1 cellular context compared by ENCODE assay signal in the genomic region with DNA sequence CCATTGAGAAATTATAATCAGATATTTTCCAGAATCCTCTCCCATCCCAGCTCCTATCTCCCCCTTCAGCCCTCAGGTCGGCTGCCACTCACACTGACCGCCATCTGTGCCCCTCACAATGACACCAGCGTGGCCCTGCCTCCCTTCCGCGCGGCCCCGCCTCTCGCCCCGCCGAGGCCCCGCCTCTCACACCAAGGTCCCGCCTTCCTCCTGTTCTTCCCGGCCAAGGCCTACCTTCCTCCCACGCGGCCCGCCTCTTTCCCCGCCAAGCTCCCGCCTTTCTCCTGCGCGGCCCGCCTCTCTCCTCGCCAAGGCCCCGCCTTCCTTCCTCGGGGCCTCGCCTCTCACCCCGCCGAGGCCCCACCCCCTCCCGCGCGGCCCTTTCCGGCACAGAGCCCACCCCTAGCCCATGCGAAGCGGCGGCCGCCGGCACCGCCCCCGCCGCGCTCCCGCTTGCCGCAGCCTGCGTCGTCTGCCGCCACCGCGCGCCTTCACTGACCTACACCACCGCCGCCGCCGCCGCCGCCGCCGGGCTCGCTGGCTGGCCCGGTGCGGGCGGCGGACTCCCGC.
A peak's percentile ranks its signal among the peaks of the same experiment; 100 is the strongest.
TF ChIP-seq lines count a peak whose summit lies in the region.

A gene (plus strand): TSS at position 410 of the 570 bp plus-strand sequence. CDS start 261 bp downstream, outside the sequence.

TF ChIP-seq in K562, 482 proteins besides CTCF, POLR2A, EP300 and RAD21 (continued from another document and continues in another):
- TF ChIP-seq, protein P1, sequence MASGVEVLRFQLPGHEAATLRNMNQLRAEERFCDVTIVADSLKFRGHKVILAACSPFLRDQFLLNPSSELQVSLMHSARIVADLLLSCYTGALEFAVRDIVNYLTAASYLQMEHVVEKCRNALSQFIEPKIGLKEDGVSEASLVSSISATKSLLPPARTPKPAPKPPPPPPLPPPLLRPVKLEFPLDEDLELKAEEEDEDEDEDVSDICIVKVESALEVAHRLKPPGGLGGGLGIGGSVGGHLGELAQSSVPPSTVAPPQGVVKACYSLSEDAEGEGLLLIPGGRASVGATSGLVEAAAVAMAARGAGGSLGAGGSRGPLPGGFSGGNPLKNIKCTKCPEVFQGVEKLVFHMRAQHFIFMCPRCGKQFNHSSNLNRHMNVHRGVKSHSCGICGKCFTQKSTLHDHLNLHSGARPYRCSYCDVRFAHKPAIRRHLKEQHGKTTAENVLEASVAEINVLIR (CRISPR knock-in tag; IDR thresholded peaks at IDR 0.05), result no peak
- TF ChIP-seq ZNF174 (CRISPR knock-in tag; IDR thresholded peaks at IDR 0.05), result no peak
- peak; percentile 49; the same call in 1 of the 2 replicates for TF ChIP-seq KLF16 (IDR thresholded peaks at IDR 0.05)
- TF ChIP-seq ZNF699 (CRISPR knock-in tag; IDR thresholded peaks at IDR 0.05; ENCODE audit: insufficient replicate concordance), result no peak
- no peak for TF ChIP-seq MCM5 (IDR thresholded peaks at IDR 0.05; ENCODE audit: low read depth)
- no peak for TF ChIP-seq ZNF175 (CRISPR knock-in tag; IDR thresholded peaks at IDR 0.05; ENCODE audit: low read depth)
- TF ChIP-seq HCFC1 (IDR thresholded peaks at IDR 0.05; ENCODE audit: low read depth, low read length), result peak; percentile 21; the same call in 1 of the 2 replicates
- peak; percentile 54 for TF ChIP-seq CCNT2 (IDR thresholded peaks at IDR 0.05; ENCODE audit: borderline replicate concordance, extremely low read depth, insufficient read length, low read depth, low read length)
- no peak for TF ChIP-seq ZNF140 (CRISPR knock-in tag; IDR thresholded peaks at IDR 0.05)
- peak; percentile 84 for TF ChIP-seq GABPA (tag; conservative IDR thresholded peaks at IDR 0.05; ENCODE audit: low read depth)
- TF ChIP-seq TRIM28 (IDR thresholded peaks at IDR 0.05), result no peak
- no peak for TF ChIP-seq CREBBP (IDR thresholded peaks at IDR 0.05; ENCODE audit: low read depth, low read length)
- TF ChIP-seq DPF2 (IDR thresholded peaks at IDR 0.05), result peak; percentile 53; the same call in 1 of the 2 replicates
- TF ChIP-seq SP1 (CRISPR knock-in tag; IDR thresholded peaks at IDR 0.05), result peak; percentile 76; the same call in 1 of the 2 replicates
- no peak for TF ChIP-seq PTBP1 (IDR thresholded peaks at IDR 0.05; ENCODE audit: low read depth, low read length)
- TF ChIP-seq, protein P2, sequence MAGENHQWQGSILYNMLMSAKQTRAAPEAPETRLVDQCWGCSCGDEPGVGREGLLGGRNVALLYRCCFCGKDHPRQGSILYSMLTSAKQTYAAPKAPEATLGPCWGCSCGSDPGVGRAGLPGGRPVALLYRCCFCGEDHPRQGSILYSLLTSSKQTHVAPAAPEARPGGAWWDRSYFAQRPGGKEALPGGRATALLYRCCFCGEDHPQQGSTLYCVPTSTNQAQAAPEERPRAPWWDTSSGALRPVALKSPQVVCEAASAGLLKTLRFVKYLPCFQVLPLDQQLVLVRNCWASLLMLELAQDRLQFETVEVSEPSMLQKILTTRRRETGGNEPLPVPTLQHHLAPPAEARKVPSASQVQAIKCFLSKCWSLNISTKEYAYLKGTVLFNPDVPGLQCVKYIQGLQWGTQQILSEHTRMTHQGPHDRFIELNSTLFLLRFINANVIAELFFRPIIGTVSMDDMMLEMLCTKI (IDR thresholded peaks at IDR 0.05; ENCODE audit: partially characterized antibody), result no peak
- TF ChIP-seq ZFP36 (IDR thresholded peaks at IDR 0.05; ENCODE audit: low read depth, low read length, partially characterized antibody), result peak; percentile 4
- peak in 1 of 2 experiments; percentile 39; a peak in 1 of 3 replicates for TF ChIP-seq CBX3 (IDR thresholded peaks at IDR 0.05; ENCODE audit: borderline replicate concordance in 1 of 2, low read length in 2 of 2)
- no peak for TF ChIP-seq DIDO1 (tag; IDR thresholded peaks at IDR 0.05; ENCODE audit: low read depth)
- TF ChIP-seq PTRF (tag; IDR thresholded peaks at IDR 0.05), result no peak
- peak; percentile 52 for TF ChIP-seq MEIS2 (IDR thresholded peaks at IDR 0.05; ENCODE audit: partially characterized antibody)
- TF ChIP-seq GABPB2 (CRISPR knock-in tag; conservative IDR thresholded peaks at IDR 0.05), result no peak
- TF ChIP-seq, protein P3, sequence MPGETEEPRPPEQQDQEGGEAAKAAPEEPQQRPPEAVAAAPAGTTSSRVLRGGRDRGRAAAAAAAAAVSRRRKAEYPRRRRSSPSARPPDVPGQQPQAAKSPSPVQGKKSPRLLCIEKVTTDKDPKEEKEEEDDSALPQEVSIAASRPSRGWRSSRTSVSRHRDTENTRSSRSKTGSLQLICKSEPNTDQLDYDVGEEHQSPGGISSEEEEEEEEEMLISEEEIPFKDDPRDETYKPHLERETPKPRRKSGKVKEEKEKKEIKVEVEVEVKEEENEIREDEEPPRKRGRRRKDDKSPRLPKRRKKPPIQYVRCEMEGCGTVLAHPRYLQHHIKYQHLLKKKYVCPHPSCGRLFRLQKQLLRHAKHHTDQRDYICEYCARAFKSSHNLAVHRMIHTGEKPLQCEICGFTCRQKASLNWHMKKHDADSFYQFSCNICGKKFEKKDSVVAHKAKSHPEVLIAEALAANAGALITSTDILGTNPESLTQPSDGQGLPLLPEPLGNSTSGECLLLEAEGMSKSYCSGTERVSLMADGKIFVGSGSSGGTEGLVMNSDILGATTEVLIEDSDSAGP (CRISPR knock-in tag; IDR thresholded peaks at IDR 0.05), result no peak
- TF ChIP-seq, protein P4, sequence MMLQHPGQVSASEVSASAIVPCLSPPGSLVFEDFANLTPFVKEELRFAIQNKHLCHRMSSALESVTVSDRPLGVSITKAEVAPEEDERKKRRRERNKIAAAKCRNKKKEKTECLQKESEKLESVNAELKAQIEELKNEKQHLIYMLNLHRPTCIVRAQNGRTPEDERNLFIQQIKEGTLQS (IDR thresholded peaks at IDR 0.05), result no peak
- TF ChIP-seq, protein P4 (CRISPR knock-in tag; conservative IDR thresholded peaks at IDR 0.05), result no peak
- TF ChIP-seq RUNX1 (IDR thresholded peaks at IDR 0.05; ENCODE audit: low read depth), result no peak
- TF ChIP-seq, protein P5, sequence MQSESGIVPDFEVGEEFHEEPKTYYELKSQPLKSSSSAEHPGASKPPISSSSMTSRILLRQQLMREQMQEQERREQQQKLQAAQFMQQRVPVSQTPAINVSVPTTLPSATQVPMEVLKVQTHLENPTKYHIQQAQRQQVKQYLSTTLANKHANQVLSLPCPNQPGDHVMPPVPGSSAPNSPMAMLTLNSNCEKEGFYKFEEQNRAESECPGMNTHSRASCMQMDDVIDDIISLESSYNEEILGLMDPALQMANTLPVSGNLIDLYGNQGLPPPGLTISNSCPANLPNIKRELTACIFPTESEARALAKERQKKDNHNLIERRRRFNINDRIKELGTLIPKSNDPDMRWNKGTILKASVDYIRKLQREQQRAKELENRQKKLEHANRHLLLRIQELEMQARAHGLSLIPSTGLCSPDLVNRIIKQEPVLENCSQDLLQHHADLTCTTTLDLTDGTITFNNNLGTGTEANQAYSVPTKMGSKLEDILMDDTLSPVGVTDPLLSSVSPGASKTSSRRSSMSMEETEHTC (IDR thresholded peaks at IDR 0.05), result no peak
- TF ChIP-seq MCM3 (IDR thresholded peaks at IDR 0.05), result no peak
- TF ChIP-seq FOS (IDR thresholded peaks at IDR 0.05; ENCODE audit: extremely low read depth, insufficient read length), result no peak
- TF ChIP-seq MTA1 (IDR thresholded peaks at IDR 0.05; ENCODE audit: borderline replicate concordance), result no peak
- TF ChIP-seq, protein P6, sequence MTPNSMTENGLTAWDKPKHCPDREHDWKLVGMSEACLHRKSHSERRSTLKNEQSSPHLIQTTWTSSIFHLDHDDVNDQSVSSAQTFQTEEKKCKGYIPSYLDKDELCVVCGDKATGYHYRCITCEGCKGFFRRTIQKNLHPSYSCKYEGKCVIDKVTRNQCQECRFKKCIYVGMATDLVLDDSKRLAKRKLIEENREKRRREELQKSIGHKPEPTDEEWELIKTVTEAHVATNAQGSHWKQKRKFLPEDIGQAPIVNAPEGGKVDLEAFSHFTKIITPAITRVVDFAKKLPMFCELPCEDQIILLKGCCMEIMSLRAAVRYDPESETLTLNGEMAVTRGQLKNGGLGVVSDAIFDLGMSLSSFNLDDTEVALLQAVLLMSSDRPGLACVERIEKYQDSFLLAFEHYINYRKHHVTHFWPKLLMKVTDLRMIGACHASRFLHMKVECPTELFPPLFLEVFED (CRISPR knock-in tag; conservative IDR thresholded peaks at IDR 0.05), result no peak
- peak; percentile 47 for TF ChIP-seq MYC (IDR thresholded peaks at IDR 0.05; ENCODE audit: low read depth, low read length)
- no peak for TF ChIP-seq MYC (CRISPR knock-in tag; IDR thresholded peaks at IDR 0.05; ENCODE audit: borderline replicate concordance, low read depth)
- TF ChIP-seq, protein P7, sequence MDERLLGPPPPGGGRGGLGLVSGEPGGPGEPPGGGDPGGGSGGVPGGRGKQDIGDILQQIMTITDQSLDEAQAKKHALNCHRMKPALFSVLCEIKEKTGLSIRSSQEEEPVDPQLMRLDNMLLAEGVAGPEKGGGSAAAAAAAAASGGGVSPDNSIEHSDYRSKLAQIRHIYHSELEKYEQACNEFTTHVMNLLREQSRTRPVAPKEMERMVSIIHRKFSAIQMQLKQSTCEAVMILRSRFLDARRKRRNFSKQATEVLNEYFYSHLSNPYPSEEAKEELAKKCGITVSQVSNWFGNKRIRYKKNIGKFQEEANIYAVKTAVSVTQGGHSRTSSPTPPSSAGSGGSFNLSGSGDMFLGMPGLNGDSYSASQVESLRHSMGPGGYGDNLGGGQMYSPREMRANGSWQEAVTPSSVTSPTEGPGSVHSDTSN (CRISPR knock-in tag; IDR thresholded peaks at IDR 0.05; ENCODE audit: low read depth), result no peak
- TF ChIP-seq, protein P7 (tag; conservative IDR thresholded peaks at IDR 0.05; ENCODE audit: low read depth), result 0 out of 2 replicates have a peak, but pooled peaks have one; percentile 47
- no peak for TF ChIP-seq FIP1L1 (IDR thresholded peaks at IDR 0.05; ENCODE audit: low read depth, low read length, poor library complexity, severe bottlenecking)
- peak; percentile 95 for TF ChIP-seq HDGF (IDR thresholded peaks at IDR 0.05)
- TF ChIP-seq, protein P8, sequence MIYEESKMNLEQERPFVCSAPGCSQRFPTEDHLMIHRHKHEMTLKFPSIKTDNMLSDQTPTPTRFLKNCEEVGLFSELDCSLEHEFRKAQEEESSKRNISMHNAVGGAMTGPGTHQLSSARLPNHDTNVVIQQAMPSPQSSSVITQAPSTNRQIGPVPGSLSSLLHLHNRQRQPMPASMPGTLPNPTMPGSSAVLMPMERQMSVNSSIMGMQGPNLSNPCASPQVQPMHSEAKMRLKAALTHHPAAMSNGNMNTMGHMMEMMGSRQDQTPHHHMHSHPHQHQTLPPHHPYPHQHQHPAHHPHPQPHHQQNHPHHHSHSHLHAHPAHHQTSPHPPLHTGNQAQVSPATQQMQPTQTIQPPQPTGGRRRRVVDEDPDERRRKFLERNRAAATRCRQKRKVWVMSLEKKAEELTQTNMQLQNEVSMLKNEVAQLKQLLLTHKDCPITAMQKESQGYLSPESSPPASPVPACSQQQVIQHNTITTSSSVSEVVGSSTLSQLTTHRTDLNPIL (CRISPR knock-in tag; IDR thresholded peaks at IDR 0.05), result no peak
- no peak for TF ChIP-seq MTF1 (CRISPR knock-in tag; IDR thresholded peaks at IDR 0.05; ENCODE audit: borderline replicate concordance)
- TF ChIP-seq SREBF1 (IDR thresholded peaks at IDR 0.05; ENCODE audit: borderline replicate concordance, low read depth, low read length), result no peak
- TF ChIP-seq FOXJ3 (CRISPR knock-in tag; IDR thresholded peaks at IDR 0.05), result no peak
- no peak for TF ChIP-seq RHOXF2B (CRISPR knock-in tag; conservative IDR thresholded peaks at IDR 0.05)
- TF ChIP-seq CREM (IDR thresholded peaks at IDR 0.05; ENCODE audit: low read depth), result 0 out of 2 replicates have a peak, but pooled peaks have one; percentile 9
- TF ChIP-seq, protein P9, sequence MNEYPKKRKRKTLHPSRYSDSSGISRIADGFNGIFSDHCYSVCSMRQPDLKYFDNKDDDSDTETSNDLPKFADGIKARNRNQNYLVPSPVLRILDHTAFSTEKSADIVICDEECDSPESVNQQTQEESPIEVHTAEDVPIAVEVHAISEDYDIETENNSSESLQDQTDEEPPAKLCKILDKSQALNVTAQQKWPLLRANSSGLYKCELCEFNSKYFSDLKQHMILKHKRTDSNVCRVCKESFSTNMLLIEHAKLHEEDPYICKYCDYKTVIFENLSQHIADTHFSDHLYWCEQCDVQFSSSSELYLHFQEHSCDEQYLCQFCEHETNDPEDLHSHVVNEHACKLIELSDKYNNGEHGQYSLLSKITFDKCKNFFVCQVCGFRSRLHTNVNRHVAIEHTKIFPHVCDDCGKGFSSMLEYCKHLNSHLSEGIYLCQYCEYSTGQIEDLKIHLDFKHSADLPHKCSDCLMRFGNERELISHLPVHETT (CRISPR knock-in tag; conservative IDR thresholded peaks at IDR 0.05 in 1 of 2, IDR thresholded peaks at IDR 0.05 in 1 of 2), result no peak; a peak in 1 of 4 replicates
- TF ChIP-seq TARDBP (IDR thresholded peaks at IDR 0.05), result no peak
- TF ChIP-seq SMARCC2 (IDR thresholded peaks at IDR 0.05; ENCODE audit: low read depth), result no peak
- no peak for TF ChIP-seq IRF2 (CRISPR knock-in tag; IDR thresholded peaks at IDR 0.05)
